In genomic region chr2:64975232-64975791, GRCh38 we compare ENCODE assay signal across 12 cellular contexts.
DNase-seq lines count a peak whose midpoint lies in the region; ATAC-seq and TF ChIP-seq lines count a peak whose summit lies in the region.
"Had no signal": no experiment of that assay in that cellular context is flagged by ENCODE, and none has a peak within 500 bp of the region (broad histone marks: within the 10 kb centered on the region; RNA-seq: fewer than 3 reads in every experiment).

No MANE protein-coding gene starts in this region.

- peaks cover 38% of the 10 kb centered on the region for H3K4me1 ChIP-seq in ACC112 (ENCODE audit: control insufficient read depth, insufficient read depth, low read length, unreplicated experiment)
- H3K4me1 ChIP-seq: prostate gland had no signal

- no peak overlapping the region for H2AFZ ChIP-seq in ACC112 (ENCODE audit: low read length, unreplicated experiment)

- H3K27ac ChIP-seq in ACC112 (ENCODE audit: low read depth, low read length) (peak overlapping the region; percentile 35; the same call in 1 of the 2 replicates), coronary artery (no peak overlapping the region)
- H3K27ac ChIP-seq: esophagus squamous epithelium, HL-60, prostate gland had no signal

- peak overlapping the region; percentile 15; the same call in 1 of the 2 replicates for H3K4me3 ChIP-seq in ACC112 (ENCODE audit: low read depth, low read length)
- peak overlapping the region; percentile 12 for H3K4me3 ChIP-seq in coronary artery
- H3K4me3 ChIP-seq: esophagus squamous epithelium, prostate gland had no signal

- no peak for TF ChIP-seq CTCF in coronary artery (IDR thresholded peaks at IDR 0.05)

- H3K36me3 ChIP-seq in ACC112 (ENCODE audit: insufficient read depth, low read length): no peaks in the 10 kb centered on the region
- H3K36me3 ChIP-seq: esophagus squamous epithelium, prostate gland had no signal

- H3K79me2 ChIP-seq in ACC112 (ENCODE audit: control insufficient read depth, insufficient read depth, low read length, unreplicated experiment): no peaks in the 10 kb centered on the region

- ATAC-seq in HG02763 (IDR thresholded peaks at IDR 0.05; ENCODE audit: unreplicated experiment) (no peak), GM21528 (IDR thresholded peaks at IDR 0.05; ENCODE audit: low FRiP score, unreplicated experiment) (no peak)
- ATAC-seq: stimulated activated naive CD8-positive, alpha-beta T cell treated with anti-CD3 and anti-CD28 coated beads, Interleukin-15, Interleukin-2, amounts not matched to agents 100 U/mL and 50 U/mL, for 24 hours had no signal

- no peaks in the 10 kb centered on the region for H3K27me3 ChIP-seq in ACC112 (ENCODE audit: insufficient read depth, low read length)
- H3K27me3 ChIP-seq: esophagus squamous epithelium had no signal

- peak; percentile 10 for DNase-seq in NCI-H2029 treated with DMSO at 0.1 percent for 48 hours (lab: John Stamatoyannopoulos, UW)
- DNase-seq in coronary artery (ENCODE audit: low spot score): no peak
- peak; percentile 82 for DNase-seq in kidney glomerular epithelial cell (lab: John Stamatoyannopoulos, UW)
- DNase-seq in ecto neural progenitor cell (ENCODE audit: low spot score): no peak
- DNase-seq in activated naive CD4-positive, alpha-beta T cell treated with Interleukin-2 at 50 U/mL for 16 hours: no peak
- DNase-seq: esophagus squamous epithelium; stimulated activated naive CD8-positive, alpha-beta T cell treated with anti-CD3 and anti-CD28 coated beads, Interleukin-15, Interleukin-2, amounts not matched to agents 100 U/mL and 50 U/mL, for 24 hours had no signal

Comparison
In these comparisons a context has a peak if more than half of its experiments do, and no peak if none do; other contexts are left out.
1. DNase-seq: peak in NCI-H2029 treated with DMSO at 0.1 percent for 48 hours (single experiment) and kidney glomerular epithelial cell (single experiment); none in coronary artery (single experiment), ecto neural progenitor cell (single experiment) and activated naive CD4-positive, alpha-beta T cell treated with Interleukin-2 at 50 U/mL for 16 hours (single experiment).